In genomic region chr5:38013107-38013506, GRCh38 we compare ENCODE assay signal across 23 cellular contexts.
"Had no signal": no experiment of that assay in that cellular context is flagged by ENCODE, and none has a peak within 500 bp of the region (broad histone marks: within the 10 kb centered on the region; RNA-seq: fewer than 3 reads in every experiment).

No MANE protein-coding gene starts in this region.

- DNase-seq: activated CD4-positive, alpha-beta memory T cell treated with anti-CD3 and anti-CD28 coated beads for 36 hours; activated CD4-positive, alpha-beta T cell treated with anti-CD3 and anti-CD28 coated beads, Interleukin-2, amount 10 ng/mL, durations not matched to agents 7 days and 5 days; activated CD4-positive, CD25-positive, alpha-beta regulatory T cell; activated CD8-positive, alpha-beta memory T cell treated with anti-CD3 and anti-CD28 coated beads for 24 hours; activated effector memory CD4-positive, alpha-beta T cell treated with anti-CD3 and anti-CD28 coated beads, Interleukin-2, amount 50 U/mL, for 16 hours; activated naive CD4-positive, alpha-beta T cell treated with Interleukin-2 at 50 U/mL for 16 hours; activated naive CD8-positive, alpha-beta T cell treated with anti-CD3 and anti-CD28 coated beads, Interleukin-2, amount 50 U/mL, for 24 hours; activated T-cell treated with anti-CD3 and anti-CD28 coated beads, Interleukin-2, amount 50 U/mL, for 4 hours; amniotic stem cell; body of pancreas; central memory CD4-positive, alpha-beta T cell; NCI-H1105; NCI-H1436; NCI-H1694 treated with DMSO at 0.1 percent for 48 hours; NCI-H226; NCI-H774; PC-3; T-cell; T-helper 2 cell; T1000 had no signal

- H3K4me3 ChIP-seq: ascending aorta, body of pancreas, SK-N-MC had no signal

- H3K4me1 ChIP-seq: ascending aorta, body of pancreas had no signal

- H3K27ac ChIP-seq: ascending aorta, body of pancreas, KMS-11 had no signal

- H3K27me3 ChIP-seq: ascending aorta, body of pancreas had no signal

- H3K9me3 ChIP-seq: ascending aorta, body of pancreas had no signal

- H3K4me2 ChIP-seq: KMS-11 had no signal

- H3K9ac ChIP-seq: KMS-11 had no signal

- H3K36me3 ChIP-seq: ascending aorta had no signal
